ENCODE assay signal across 6 cellular contexts in genomic region chrX:6761251-6761650, GRCh38.
"Had no signal": no experiment of that assay in that cellular context is flagged by ENCODE, and none has a peak within 500 bp of the region (broad histone marks: within the 10 kb centered on the region; RNA-seq: fewer than 3 reads in every experiment).

No MANE protein-coding gene starts in this region.

- FAIRE-seq: G401.6, GM12878, GM12891, GM18507 had no signal

- ATAC-seq: GM12878 had no signal

- DNase-seq: GDM1, GF-D8 had no signal

- H3K4me3 ChIP-seq: GM12878 had no signal
